Comparison of ENCODE assay signal across 8 cellular contexts in genomic region chr17:69607162-69607834, GRCh38.
DNase-seq lines count a peak whose midpoint lies in the region; ATAC-seq and TF ChIP-seq lines count a peak whose summit lies in the region.

No MANE protein-coding gene starts in this region.

- ATAC-seq in GM18511 (IDR thresholded peaks at IDR 0.05; ENCODE audit: unreplicated experiment) = peak; percentile 87
- peak; percentile 78 for ATAC-seq in HG02938 (IDR thresholded peaks at IDR 0.05; ENCODE audit: unreplicated experiment)

- peak overlapping the region; percentile 20 for H3K4me3 Mint-ChIP-seq in type B pancreatic cell

- TF ChIP-seq POLR2A in erythroblast (IDR thresholded peaks at IDR 0.05; ENCODE audit: low read length) = no peak

- DNase-seq in AML-193 (lab: John Stamatoyannopoulos, UW) (peak; percentile 51 to 62), NCI-H1417 treated with DMSO at 0.1 percent for 48 hours (lab: John Stamatoyannopoulos, UW) (peak; percentile 6), SKM-1 treated with dmso at 0.1 percent for 144 hours (lab: John Stamatoyannopoulos, UW; ENCODE audit: unreplicated experiment) (peak; percentile 67), erythroblast (lab: John Stamatoyannopoulos, UW) (peak; percentile 62 to 80), middle frontal gyrus (ENCODE audit: extremely low spot score, low spot score) (peak; percentile 67), type B pancreatic cell (ENCODE audit: extremely low spot score, unreplicated experiment) (no peak)

- H3K27me3 Mint-ChIP-seq in type B pancreatic cell = no peaks in the 10 kb centered on the region

- TF ChIP-seq CTCF in type B pancreatic cell (conservative IDR thresholded peaks at IDR 0.05) = peak; percentile 92

- no peaks in the 10 kb centered on the region for H3K36me3 Mint-ChIP-seq in type B pancreatic cell

- peaks cover 28% of the 10 kb centered on the region for H3K4me1 Mint-ChIP-seq in type B pancreatic cell (ENCODE audit: unreplicated experiment)

- H3K27ac Mint-ChIP-seq in type B pancreatic cell = peak overlapping the region; percentile 87

- peaks cover 11% of the 10 kb centered on the region for H3K9me3 Mint-ChIP-seq in type B pancreatic cell
